33 cellular contexts compared by ENCODE assay signal in genomic region chr7:528451-528850, GRCh38.
"Had no signal": no experiment of that assay in that cellular context is flagged by ENCODE, and none has a peak within 500 bp of the region (broad histone marks: within the 10 kb centered on the region; RNA-seq: fewer than 3 reads in every experiment).

No MANE protein-coding gene starts in this region.

- H3K4me3 ChIP-seq: adrenal gland, body of pancreas, breast epithelium had no signal

- H3K36me3 ChIP-seq: adrenal gland, brain microvascular endothelial cell, breast epithelium had no signal

- DNase-seq: activated B cell treated with CpG ODN at 0.5 μM for 24 hours; activated CD4-positive, alpha-beta memory T cell treated with anti-CD3 and anti-CD28 coated beads for 36 hours; activated CD4-positive, alpha-beta T cell treated with anti-CD3 and anti-CD28 coated beads for 4 hours; activated CD4-positive, alpha-beta T cell treated with anti-CD3 and anti-CD28 coated beads, Interleukin-2, amount 10 ng/mL, durations not matched to agents 24 days and 14 days; activated CD4-positive, alpha-beta T cell treated with anti-CD3 and anti-CD28 coated beads, Interleukin-2, amount 50 U/mL, for 1 hour; activated CD4-positive, alpha-beta T cell treated with anti-CD3 and anti-CD28 coated beads, Interleukin-2, amount 50 U/mL, for 4 hours; activated CD4-positive, CD25-positive, alpha-beta regulatory T cell treated with anti-CD3 and anti-CD28 coated beads, Interleukin-2, amount 50 U/mL, for 72 hours; activated CD8-positive, alpha-beta memory T cell treated with anti-CD3 and anti-CD28 coated beads for 24 hours; activated CD8-positive, alpha-beta memory T cell treated with anti-CD3 and anti-CD28 coated beads, Interleukin-2, amount 10 ng/mL, durations not matched to agents 7 days and 5 days; activated CD8-positive, alpha-beta memory T cell treated with anti-CD3 and anti-CD28 coated beads, Interleukin-2, amount 50 U/mL, for 48 hours; activated CD8-positive, alpha-beta T cell treated with anti-CD3 and anti-CD28 coated beads, Interleukin-2, amount 10 ng/mL, durations not matched to agents 7 days and 5 days; activated effector memory CD4-positive, alpha-beta T cell treated with Interleukin-2 at 50 U/mL for 16 hours; activated gamma-delta T cell treated with Interleukin-2 at 50 U/mL for 16 hours; activated naive CD4-positive, alpha-beta T cell; activated naive CD4-positive, alpha-beta T cell treated with anti-CD3 and anti-CD28 coated beads for 36 hours; activated naive CD4-positive, alpha-beta T cell treated with anti-CD3 and anti-CD28 coated beads, Interleukin-2, amount 50 U/mL, for 16 hours; activated naive CD8-positive, alpha-beta T cell treated with anti-CD3 and anti-CD28 coated beads for 36 hours; activated T-cell treated with anti-CD3 and anti-CD28 coated beads, Interleukin-2, amount 50 U/mL, for 24 hours; activated T-cell treated with anti-CD3 and anti-CD28 coated beads, Interleukin-2, amount 50 U/mL, for 48 hours; adrenal gland; amniotic stem cell; aorta; body of pancreas; brain microvascular endothelial cell; central memory CD4-positive, alpha-beta T cell; T-helper 1 cell; T-helper 2 cell; T-helper 9 cell had no signal

- H3K27me3 ChIP-seq: adrenal gland, body of pancreas, brain microvascular endothelial cell had no signal

- H3K27ac ChIP-seq: adrenal gland, body of pancreas, brain microvascular endothelial cell, breast epithelium, VCaP had no signal

- FAIRE-seq: astrocyte, TTC549 had no signal

- H3K9me3 ChIP-seq: adrenal gland, breast epithelium had no signal

- H3K4me1 ChIP-seq: adrenal gland, body of pancreas, breast epithelium had no signal

- ATAC-seq: activated CD8-positive, alpha-beta memory T cell treated with anti-CD3 and anti-CD28 coated beads, Interleukin-2, amount 10 ng/mL, durations not matched to agents 7 days and 5 days; activated CD8-positive, alpha-beta T cell treated with anti-CD3 and anti-CD28 coated beads, Interleukin-2, amount 10 ng/mL, durations not matched to agents 7 days and 5 days; activated naive CD4-positive, alpha-beta T cell treated with anti-CD3 and anti-CD28 coated beads, Interleukin-2, amount 50 U/mL, for 72 hours; body of pancreas had no signal
